In the genomic region with DNA sequence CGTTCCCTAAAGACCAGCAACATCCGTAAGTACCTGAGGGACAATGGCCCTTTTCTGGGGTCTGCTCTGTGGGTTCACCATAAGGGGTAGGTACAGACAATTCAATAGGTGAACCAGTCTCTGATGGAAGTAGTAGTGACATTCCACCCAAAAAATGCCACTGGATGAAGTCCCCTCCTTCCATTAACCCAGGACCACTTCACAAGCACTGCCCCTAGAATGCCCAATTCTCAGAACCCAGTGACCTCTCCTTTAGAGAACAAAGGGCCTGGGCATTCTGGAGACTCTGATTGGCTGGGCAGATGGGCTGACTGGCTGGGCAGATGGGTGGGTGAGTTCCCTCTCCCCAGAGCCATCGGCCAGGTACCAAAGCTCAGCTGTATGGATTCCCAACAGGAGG, we compare ENCODE assay signal across 1 cellular context.
TF ChIP-seq lines count a peak whose summit lies in the region.

Gene TEX38, plus strand, starts transcription at position 301 of the 400 bp plus-strand sequence. Its CDS starts 81 bp downstream, at position 382.

TF ChIP-seq in WTC11, 78 proteins besides CTCF, POLR2A, EP300 and RAD21:
- no peak for TF ChIP-seq ZBTB21 (CRISPR knock-in tag; IDR thresholded peaks at IDR 0.05; ENCODE audit: borderline replicate concordance)
- TF ChIP-seq GRHL2 (CRISPR knock-in tag; IDR thresholded peaks at IDR 0.05; ENCODE audit: insufficient replicate concordance, severe bottlenecking): no peak
- TF ChIP-seq ZNF138 (CRISPR knock-in tag; conservative IDR thresholded peaks at IDR 0.05): no peak
- TF ChIP-seq EMX1 (CRISPR knock-in tag; IDR thresholded peaks at IDR 0.05): no peak
- no peak for TF ChIP-seq GTF2I (CRISPR knock-in tag; conservative IDR thresholded peaks at IDR 0.05)
- TF ChIP-seq ZNF416 (CRISPR knock-in tag; IDR thresholded peaks at IDR 0.05): no peak
- no peak for TF ChIP-seq NR1H2 (CRISPR knock-in tag; IDR thresholded peaks at IDR 0.05)
- no peak for TF ChIP-seq SMAD4 (CRISPR knock-in tag; IDR thresholded peaks at IDR 0.05)
- TF ChIP-seq, protein P1, sequence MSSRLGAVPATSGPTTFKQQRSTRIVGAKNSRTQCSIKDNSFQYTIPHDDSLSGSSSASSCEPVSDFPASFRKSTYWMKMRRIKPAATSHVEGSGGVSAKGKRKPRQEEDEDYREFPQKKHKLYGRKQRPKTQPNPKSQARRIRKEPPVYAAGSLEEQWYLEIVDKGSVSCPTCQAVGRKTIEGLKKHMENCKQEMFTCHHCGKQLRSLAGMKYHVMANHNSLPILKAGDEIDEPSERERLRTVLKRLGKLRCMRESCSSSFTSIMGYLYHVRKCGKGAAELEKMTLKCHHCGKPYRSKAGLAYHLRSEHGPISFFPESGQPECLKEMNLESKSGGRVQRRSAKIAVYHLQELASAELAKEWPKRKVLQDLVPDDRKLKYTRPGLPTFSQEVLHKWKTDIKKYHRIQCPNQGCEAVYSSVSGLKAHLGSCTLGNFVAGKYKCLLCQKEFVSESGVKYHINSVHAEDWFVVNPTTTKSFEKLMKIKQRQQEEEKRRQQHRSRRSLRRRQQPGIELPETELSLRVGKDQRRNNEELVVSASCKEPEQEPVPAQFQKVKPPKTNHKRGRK (CRISPR knock-in tag; IDR thresholded peaks at IDR 0.05; ENCODE audit: borderline replicate concordance): no peak
- TF ChIP-seq SOX15 (CRISPR knock-in tag; IDR thresholded peaks at IDR 0.05): no peak
- TF ChIP-seq, protein P2, sequence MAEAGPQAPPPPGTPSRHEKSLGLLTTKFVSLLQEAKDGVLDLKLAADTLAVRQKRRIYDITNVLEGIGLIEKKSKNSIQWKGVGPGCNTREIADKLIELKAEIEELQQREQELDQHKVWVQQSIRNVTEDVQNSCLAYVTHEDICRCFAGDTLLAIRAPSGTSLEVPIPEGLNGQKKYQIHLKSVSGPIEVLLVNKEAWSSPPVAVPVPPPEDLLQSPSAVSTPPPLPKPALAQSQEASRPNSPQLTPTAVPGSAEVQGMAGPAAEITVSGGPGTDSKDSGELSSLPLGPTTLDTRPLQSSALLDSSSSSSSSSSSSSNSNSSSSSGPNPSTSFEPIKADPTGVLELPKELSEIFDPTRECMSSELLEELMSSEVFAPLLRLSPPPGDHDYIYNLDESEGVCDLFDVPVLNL (CRISPR knock-in tag; IDR thresholded peaks at IDR 0.05; ENCODE audit: borderline replicate concordance, low read depth): no peak
- TF ChIP-seq ZNF232 (CRISPR knock-in tag; IDR thresholded peaks at IDR 0.05): no peak
- no peak for TF ChIP-seq TEAD4 (CRISPR knock-in tag; IDR thresholded peaks at IDR 0.05)
- no peak for TF ChIP-seq ZNF317 (CRISPR knock-in tag; IDR thresholded peaks at IDR 0.05; ENCODE audit: borderline replicate concordance, low read depth)
- TF ChIP-seq PRRX2 (CRISPR knock-in tag; IDR thresholded peaks at IDR 0.05): no peak
